20 cellular contexts compared by ENCODE assay signal in genomic region chr1:194277927-194278326, GRCh38.
A peak's percentile ranks its signal among the peaks of the same experiment; 100 is the strongest.
DNase-seq lines count a peak whose midpoint lies in the region; ATAC-seq lines count a peak whose summit lies in the region.
"Had no signal": no experiment of that assay in that cellular context is flagged by ENCODE, and none has a peak within 500 bp of the region (broad histone marks: within the 10 kb centered on the region; RNA-seq: fewer than 3 reads in every experiment).

No MANE protein-coding gene starts in this region.

- no peaks in the 10 kb centered on the region for H3K9me3 ChIP-seq in Karpas-422 (ENCODE audit: low read length)
- H3K9me3 ChIP-seq: neutrophil had no signal

- no peaks in the 10 kb centered on the region for H3K36me3 ChIP-seq in Karpas-422 (ENCODE audit: insufficient read depth, low read length)
- H3K36me3 ChIP-seq: neutrophil had no signal

- DNase-seq in Karpas-422 (peak; percentile 84), NCI-H1694 treated with DMSO at 0.1 percent for 48 hours (lab: John Stamatoyannopoulos, UW) (no peak), NOMO-1 treated with dmso at 0.1 percent for 144 hours (lab: John Stamatoyannopoulos, UW; ENCODE audit: unreplicated experiment) (no peak), HT-29 (ENCODE audit: low spot score) (no peak)
- DNase-seq in stimulated activated CD4-positive, alpha-beta T cell treated with anti-CD3 and anti-CD28 coated beads, Interleukin-15, amount 100 ng/mL, for 24 hours, result no peak
- DNase-seq: activated gamma-delta T cell treated with Interleukin-2 at 50 U/mL for 16 hours; erythroblast; glutamatergic neuron; NCI-H2081; NCI-H748 treated with DMSO at 0.1 percent for 48 hours; right cardiac atrium; stimulated activated CD4-positive, alpha-beta T cell treated with anti-CD3 and anti-CD28 coated beads, Interleukin-2, amount 100 ng/mL, for 24 hours; stimulated activated CD8-positive, alpha-beta memory T cell treated with anti-CD3 and anti-CD28 coated beads, Interleukin-4, amount 100 ng/mL, for 48 hours; T-helper 1 cell had no signal

- H3K4me3 ChIP-seq in Karpas-422 (ENCODE audit: low read length), result no peak overlapping the region

- H3K27me3 ChIP-seq in Karpas-422 (ENCODE audit: low read length), result no peaks in the 10 kb centered on the region
- H3K27me3 ChIP-seq: neutrophil had no signal

- peak; percentile 55 for ATAC-seq in GM18511 (IDR thresholded peaks at IDR 0.05; ENCODE audit: unreplicated experiment)
- peak; percentile 58 for ATAC-seq in GM21381 (IDR thresholded peaks at IDR 0.05; ENCODE audit: unreplicated experiment)
- peak; percentile 80 for ATAC-seq in HG02943 (IDR thresholded peaks at IDR 0.05; ENCODE audit: low read depth, unreplicated experiment)
- ATAC-seq: right cardiac atrium, WTC11 had no signal

- no peaks in the 10 kb centered on the region for H3K79me2 ChIP-seq in Karpas-422 (ENCODE audit: low read length)

- peaks cover 28% of the 10 kb centered on the region for H3K4me1 ChIP-seq in Karpas-422 (ENCODE audit: low read length)

- no peak overlapping the region for H3K9ac ChIP-seq in Karpas-422 (ENCODE audit: low read length)

- H3K9me2 ChIP-seq in Karpas-422 (replicated peaks; ENCODE audit: insufficient read depth, low read length), result no peaks in the 10 kb centered on the region

- no peak overlapping the region for H2AFZ ChIP-seq in Karpas-422 (ENCODE audit: low read length)

- 0 out of 2 replicates have a peak overlapping the region, but pooled peaks have one; percentile 26 for H3K27ac ChIP-seq in Karpas-422 (ENCODE audit: low read length)
- H3K27ac ChIP-seq: neutrophil, RWPE1 had no signal

- H3K4me2 ChIP-seq in Karpas-422 (ENCODE audit: low read depth, low read length, poor library complexity, severe bottlenecking), result peak overlapping the region; percentile 53

- H4K20me1 ChIP-seq in Karpas-422 (ENCODE audit: insufficient read depth, low read depth, low read length), result no peaks in the 10 kb centered on the region
